Comparison of ENCODE assay signal across 16 cellular contexts in genomic region chr5:10199700-10200099, GRCh38.
"Had no signal": no experiment of that assay in that cellular context is flagged by ENCODE, and none has a peak within 500 bp of the region (broad histone marks: within the 10 kb centered on the region; RNA-seq: fewer than 3 reads in every experiment).

No MANE protein-coding gene starts in this region.

- DNase-seq: activated CD4-positive, alpha-beta T cell treated with anti-CD3 and anti-CD28 coated beads, Interleukin-2, amount 10 ng/mL, durations not matched to agents 24 days and 14 days; activated CD8-positive, alpha-beta T cell treated with anti-CD3 and anti-CD28 coated beads, Interleukin-2, amount 10 ng/mL, durations not matched to agents 7 days and 5 days; activated naive CD4-positive, alpha-beta T cell treated with anti-CD3 and anti-CD28 coated beads, Interleukin-2, amount 10 ng/mL, durations not matched to agents 7 days and 5 days; activated naive CD8-positive, alpha-beta T cell treated with anti-CD3 and anti-CD28 coated beads, Interleukin-2, amount 50 U/mL, for 24 hours; activated T-cell treated with anti-CD3 and anti-CD28 coated beads, Interleukin-2, amount 50 U/mL, for 4 hours; aorta; colonic mucosa; heart right ventricle; immature natural killer cell; naive thymus-derived CD4-positive, alpha-beta T cell; right cardiac atrium; stimulated activated CD4-positive, alpha-beta T cell treated with anti-CD3 and anti-CD28 coated beads, Interleukin-4, amount 100 ng/mL, for 24 hours; stomach had no signal

- H3K36me3 ChIP-seq: colonic mucosa, gastroesophageal sphincter, heart right ventricle, prostate gland, stomach had no signal

- H3K27me3 ChIP-seq: colonic mucosa, gastroesophageal sphincter, heart right ventricle, stomach had no signal

- H3K4me3 ChIP-seq: colonic mucosa, gastroesophageal sphincter, heart right ventricle, prostate gland, smooth muscle cell, stomach had no signal

- H3K27ac ChIP-seq: colonic mucosa, gastroesophageal sphincter, heart right ventricle, prostate gland, stomach had no signal
